In the genomic region with DNA sequence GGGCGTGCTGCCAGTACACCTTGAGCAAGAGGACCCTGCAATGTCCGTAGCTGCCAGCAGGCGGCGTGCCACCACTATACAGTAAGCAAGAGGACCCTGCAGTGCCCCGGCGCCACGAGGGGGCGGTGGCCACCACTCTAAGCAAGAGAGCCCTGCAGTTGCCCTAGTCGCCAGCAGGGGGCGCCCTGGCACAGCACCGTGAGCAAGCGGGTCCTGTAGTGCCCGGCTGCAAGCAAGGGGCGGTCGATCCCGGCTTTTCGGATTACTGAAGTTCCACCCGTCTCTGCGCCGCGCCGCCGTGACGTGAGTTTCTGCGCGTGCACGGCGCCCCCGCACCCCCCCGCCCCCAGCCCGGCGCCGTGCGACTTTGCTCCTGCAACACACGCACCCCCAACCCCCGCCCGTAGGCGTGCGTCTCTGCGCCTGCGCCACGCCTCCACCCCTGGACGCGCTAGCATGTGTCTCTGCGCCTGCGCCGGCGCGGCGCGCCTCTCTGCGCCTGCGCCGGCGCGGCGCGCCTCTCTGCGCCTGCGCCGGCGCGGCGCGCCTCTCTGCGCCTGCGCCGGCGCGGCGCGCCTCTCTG, we compare ENCODE assay signal across 3 cellular contexts. TPM values are rescaled to one million over a fixed set of nuclear protein-coding genes. Genes with fewer than 3 reads are reported as not detected.
"Had no signal": no experiment of that assay in that cellular context is flagged by ENCODE, and none has a peak within 500 bp of the region (broad histone marks: within the 10 kb centered on the region; RNA-seq: fewer than 3 reads in every experiment).

No MANE protein-coding gene starts in this region.

RNA-seq across cellular contexts. Expression of a gene that starts 31.2 kb away (rescaled TPM):
- total RNA-seq: astrocyte, bronchial epithelial cell, cardiac muscle cell had no signal
